ENCODE assay signal across 1 cellular context in genomic region chr2:241548451-241548835, GRCh38.
TF ChIP-seq lines count a peak whose summit lies in the region.

No MANE protein-coding gene starts in this region.

TF ChIP-seq in HepG2, 621 proteins besides CTCF, POLR2A, EP300 and RAD21:
- TF ChIP-seq SATB2 (CRISPR knock-in tag; IDR thresholded peaks at IDR 0.05) (no peak), MED13 (CRISPR knock-in tag; IDR thresholded peaks at IDR 0.05) (no peak), ZNF407 (CRISPR knock-in tag; IDR thresholded peaks at IDR 0.05; ENCODE audit: not compliant biosample characterization) (peak; percentile 0)
